8 cellular contexts compared by ENCODE assay signal in the genomic region with DNA sequence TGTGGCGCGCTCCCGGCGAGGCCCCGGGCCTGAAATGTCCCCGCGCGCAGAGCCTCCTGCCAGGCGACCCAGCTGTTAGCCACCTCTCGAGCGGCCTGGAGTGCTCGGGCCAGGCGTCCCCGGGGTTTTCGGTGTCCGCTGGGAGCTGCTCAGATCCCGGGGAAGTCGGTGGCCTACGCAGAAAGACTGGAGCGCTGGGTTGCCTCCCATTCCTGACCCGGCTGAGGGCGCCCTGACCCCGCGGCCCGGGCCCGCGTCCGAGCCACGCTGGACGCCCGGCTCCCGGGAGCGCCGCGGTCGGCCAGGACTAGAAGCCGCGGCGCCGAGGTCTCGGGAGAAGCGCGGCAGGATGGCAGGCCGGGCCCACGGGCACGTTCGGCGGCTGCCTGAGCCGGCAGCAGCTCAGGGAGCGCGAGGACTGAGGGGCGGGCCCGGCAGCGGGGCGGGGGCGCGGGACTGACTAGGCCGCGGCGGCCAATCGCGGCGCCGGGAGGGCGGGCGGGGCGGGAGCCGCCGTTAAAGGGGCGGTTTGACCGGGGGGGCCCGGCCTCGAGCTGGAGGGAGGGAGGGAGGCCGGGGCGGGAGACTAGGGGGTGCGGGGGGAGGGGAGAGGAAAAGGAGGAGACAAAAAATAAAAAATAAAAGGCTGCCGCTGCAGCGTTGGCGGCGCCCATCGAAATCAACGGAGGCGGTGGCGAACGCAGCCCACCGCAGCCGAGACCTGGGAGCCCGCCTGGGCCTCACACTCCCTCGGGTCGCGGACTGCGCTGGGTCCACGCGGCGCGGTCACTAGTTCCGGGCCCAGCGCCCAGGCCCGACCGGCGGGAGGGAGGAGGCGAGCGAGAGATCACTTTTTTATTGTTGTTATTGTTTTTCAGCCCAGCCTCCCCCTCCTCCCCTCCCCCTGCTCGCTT. TPM values are rescaled to one million over a fixed set of nuclear protein-coding genes. Genes with fewer than 3 reads are reported as not detected.
DNase-seq lines count a peak whose midpoint lies in the region; ATAC-seq and TF ChIP-seq lines count a peak whose summit lies in the region.

No MANE protein-coding gene starts in this region.

- H3K4me3 ChIP-seq in CD8-positive, alpha-beta T cell (ENCODE audit: low read depth, low read length): peak overlapping the region; percentile 36

- no peaks in the 10 kb centered on the region for H3K9me3 ChIP-seq in CD8-positive, alpha-beta T cell (ENCODE audit: low read length)

- H3K27me3 Mint-ChIP-seq in CD8-positive, alpha-beta T cell (ENCODE audit: low read depth): peaks cover 60% of the 10 kb centered on the region
- H3K27me3 Mint-ChIP-seq in stimulated activated naive B cell treated with anti-CD40 and anti-IgM and Interleukin-4, amounts not matched to agents 10 μg/mL and 1 μg/mL and 100 μg/mL, for 72 hours: peaks cover 45 to 65% of the 10 kb centered on the region in 2 donors

- H3K4me1 ChIP-seq in CD8-positive, alpha-beta T cell (ENCODE audit: insufficient read depth, low read length): peaks cover 25% of the 10 kb centered on the region

- peaks cover 16% of the 10 kb centered on the region for H3K9me3 Mint-ChIP-seq in CD8-positive, alpha-beta T cell
- no peaks in the 10 kb centered on the region for H3K9me3 Mint-ChIP-seq in stimulated activated naive B cell treated with anti-CD40 and anti-IgM and Interleukin-4, amounts not matched to agents 10 μg/mL and 1 μg/mL and 100 μg/mL, for 72 hours

- H3K4me1 Mint-ChIP-seq in CD8-positive, alpha-beta T cell (ENCODE audit: low read depth): peaks cover 14% of the 10 kb centered on the region
- H3K4me1 Mint-ChIP-seq in stimulated activated naive B cell treated with anti-CD40 and anti-IgM and Interleukin-4, amounts not matched to agents 10 μg/mL and 1 μg/mL and 100 μg/mL, for 72 hours: peaks cover 7 to 8% of the 10 kb centered on the region in 2 donors

- POLR2A ChIA-PET in CD8-positive, alpha-beta T cell (lab: Charles Lee): interaction anchor here (0.9 to 1.1 kb wide), 2 partner anchors 12 to 64 kb away, joined by 3 read pairs; no protein-coding TSS in a partner anchor

- CTCF ChIA-PET in CD8-positive, alpha-beta T cell (lab: Charles Lee): interaction anchor here (0.9 kb wide), 1 partner anchor 16 kb away, joined by 3 read pairs; no protein-coding TSS in a partner anchor

- H3K27ac Mint-ChIP-seq in CD8-positive, alpha-beta T cell: no peak overlapping the region
- H3K27ac Mint-ChIP-seq in stimulated activated naive B cell treated with anti-CD40 and anti-IgM and Interleukin-4, amounts not matched to agents 10 μg/mL and 1 μg/mL and 100 μg/mL, for 72 hours: no peak overlapping the region

- peaks cover 64% of the 10 kb centered on the region for H3K27me3 ChIP-seq in CD8-positive, alpha-beta T cell (ENCODE audit: insufficient read depth, low read length)

- no peaks in the 10 kb centered on the region for H3K36me3 Mint-ChIP-seq in CD8-positive, alpha-beta T cell
- peaks cover 0 to 5% of the 10 kb centered on the region in 2 donors for H3K36me3 Mint-ChIP-seq in stimulated activated naive B cell treated with anti-CD40 and anti-IgM and Interleukin-4, amounts not matched to agents 10 μg/mL and 1 μg/mL and 100 μg/mL, for 72 hours

- intact Hi-C loops in CD8-positive, alpha-beta T cell (cut with DNase I, micrococcal nuclease): loop anchor here in 1 of 2 experiments (5.0 kb wide), 1 partner anchor 373 kb away; a partner anchor contains a TSS

- H3K27ac ChIP-seq in CD8-positive, alpha-beta T cell (ENCODE audit: low read depth, low read length): no peak overlapping the region

- DNase-seq in CD8-positive, alpha-beta T cell: peak in 5 of 7 experiments; percentile 33 to 71 (median 65)
- DNase-seq in NCI-H187 (lab: John Stamatoyannopoulos, UW) (peak; percentile 91 to 96), dermis microvascular lymphatic vessel endothelial cell (ENCODE audit: low read depth in 2 of 2) (peak; percentile 38 to 87), lung microvascular endothelial cell (ENCODE audit: low read depth in 2 of 2) (peak; percentile 75 to 88)
- DNase-seq in activated CD4-positive, alpha-beta T cell treated with anti-CD3 and anti-CD28 coated beads for 48 hours: peak; percentile 71
- no peak for DNase-seq in stimulated activated naive B cell treated with anti-CD40 and anti-IgM and Interleukin-4, amounts not matched to agents 10 μg/mL and 1 μg/mL and 100 μg/mL, for 72 hours

- no peak for TF ChIP-seq CTCF in CD8-positive, alpha-beta T cell (IDR thresholded peaks at IDR 0.05)

- H3K36me3 ChIP-seq in CD8-positive, alpha-beta T cell (ENCODE audit: insufficient read depth, low read length): no peaks in the 10 kb centered on the region

- ATAC-seq in CD8-positive, alpha-beta T cell: peak; percentile 84
- ATAC-seq in GM21737 (IDR thresholded peaks at IDR 0.05; ENCODE audit: unreplicated experiment) (peak; percentile 58), HG03108 (IDR thresholded peaks at IDR 0.05; ENCODE audit: unreplicated experiment) (no peak)
- ATAC-seq in stimulated activated naive B cell treated with anti-CD40 and anti-IgM and Interleukin-4, amounts not matched to agents 10 μg/mL and 1 μg/mL and 100 μg/mL, for 72 hours (replicated peaks): peak; percentile 75 to 81

- H3K4me3 Mint-ChIP-seq in CD8-positive, alpha-beta T cell: no peak overlapping the region
- H3K4me3 Mint-ChIP-seq in stimulated activated naive B cell treated with anti-CD40 and anti-IgM and Interleukin-4, amounts not matched to agents 10 μg/mL and 1 μg/mL and 100 μg/mL, for 72 hours: peak overlapping the region; percentile 32 to 69

RNA-seq across cellular contexts. Expression of a gene that starts 1.1 kb away (rescaled TPM):
- not detected for total RNA-seq in CD8-positive, alpha-beta T cell
- 0.13 and 0.25 TPM in 2 replicates for total RNA-seq in dermis microvascular lymphatic vessel endothelial cell
- total RNA-seq in lung microvascular endothelial cell: under 0.01 and 0.20 TPM in 2 replicates

RNA-seq across cellular contexts. Expression of a gene that starts 8.9 kb away (rescaled TPM):
- total RNA-seq in CD8-positive, alpha-beta T cell: not detected
- total RNA-seq in dermis microvascular lymphatic vessel endothelial cell: under 0.01 TPM in 2 replicates
- total RNA-seq in lung microvascular endothelial cell: under 0.01 TPM in 2 replicates
